ENCODE assay signal across 8 cellular contexts in the genomic region with DNA sequence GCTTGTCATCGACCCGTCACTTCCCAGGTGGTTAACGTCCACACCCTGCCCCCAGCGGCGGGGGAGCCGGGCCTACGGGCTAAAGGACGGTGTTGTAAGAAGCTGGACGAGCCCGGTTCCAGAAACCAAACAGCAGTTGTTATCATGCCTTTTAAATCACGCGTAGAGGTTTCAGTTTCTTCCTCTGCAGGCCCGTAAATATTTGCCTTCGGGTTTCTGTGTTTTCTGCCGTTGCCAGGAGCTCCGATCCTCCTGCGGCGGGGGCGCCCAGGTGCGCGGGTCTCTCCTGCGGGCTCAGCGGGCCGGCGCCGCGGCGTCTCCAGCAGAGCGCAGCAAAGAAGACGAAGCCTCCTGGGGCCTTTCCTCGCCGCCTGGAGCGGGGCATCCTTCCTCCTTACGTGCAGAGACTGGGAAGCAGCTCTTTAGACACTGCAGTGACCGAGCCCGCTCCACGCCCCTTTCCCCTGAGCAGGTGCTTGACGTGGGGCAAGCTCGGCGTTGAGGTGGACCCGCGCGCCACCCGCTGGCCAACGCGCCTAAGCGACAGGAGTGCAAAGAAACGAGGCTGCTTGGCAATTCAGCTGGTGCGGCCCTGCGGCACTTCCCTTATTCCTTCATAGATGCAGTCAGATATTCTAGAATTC. TPM values are rescaled to one million over a fixed set of nuclear protein-coding genes. Genes with fewer than 3 reads are reported as not detected.
DNase-seq lines count a peak whose midpoint lies in the region; ATAC-seq and TF ChIP-seq lines count a peak whose summit lies in the region.

No MANE protein-coding gene starts in this region.

- TF ChIP-seq CTCF in GM12873 (IDR thresholded peaks at IDR 0.05; ENCODE audit: insufficient read depth, low read depth, low read length, missing control alignments) (peak; percentile 76), vagina (IDR thresholded peaks at IDR 0.05) (peak in 2 of 3 experiments; percentile 23 to 45)

- no peak for TF ChIP-seq POLR2A in vagina (IDR thresholded peaks at IDR 0.05)

- no peaks in the 10 kb centered on the region for H3K9me3 ChIP-seq in vagina

- no peak overlapping the region for H3K9ac ChIP-seq in rectal smooth muscle tissue (ENCODE audit: low read length)

- H3K4me1 ChIP-seq in rectal smooth muscle tissue (ENCODE audit: control insufficient read depth, insufficient read depth, low read length), result no peaks in the 10 kb centered on the region
- H3K4me1 ChIP-seq in vagina, result peaks cover 9% of the 10 kb centered on the region

- H3K36me3 ChIP-seq in rectal smooth muscle tissue (ENCODE audit: control insufficient read depth, insufficient read depth, low read length) (no peaks in the 10 kb centered on the region), vagina (no peaks in the 10 kb centered on the region)

- H3K27ac Mint-ChIP-seq in T-helper 1 cell treated with Interleukin-12 subunit alpha and Interleukin-12 subunit beta and Interleukin-4 antibody, amounts not matched to agents 30 μg/mL and 1 μg/mL, for 36 hours, result no peak overlapping the region

- H3K4me3 ChIP-seq in rectal smooth muscle tissue (ENCODE audit: low read length) (peak overlapping the region; percentile 69), vagina (peak overlapping the region; percentile 34 to 54)

- no peaks in the 10 kb centered on the region for H3K36me3 Mint-ChIP-seq in T-helper 1 cell treated with Interleukin-12 subunit alpha and Interleukin-12 subunit beta and Interleukin-4 antibody, amounts not matched to agents 30 μg/mL and 1 μg/mL, for 36 hours (ENCODE audit: low read depth)

- H3K27me3 ChIP-seq in rectal smooth muscle tissue (ENCODE audit: control insufficient read depth, insufficient read depth, low read length) (no peaks in the 10 kb centered on the region), vagina (no peaks in the 10 kb centered on the region)

- peak; percentile 78 for DNase-seq in NCI-H1436 (lab: John Stamatoyannopoulos, UW)
- DNase-seq in amygdala (lab: John Stamatoyannopoulos, UW), result peak in 53 of 56 donors; percentile 4 to 77 (median 37)
- DNase-seq in hepatic stellate cell (ENCODE audit: low spot score), result peak; percentile 70
- no peak for DNase-seq in vagina (ENCODE audit: extremely low spot score in 2 of 2)

- peaks cover 2% of the 10 kb centered on the region for H3K4me1 Mint-ChIP-seq in T-helper 1 cell treated with Interleukin-12 subunit alpha and Interleukin-12 subunit beta and Interleukin-4 antibody, amounts not matched to agents 30 μg/mL and 1 μg/mL, for 36 hours (ENCODE audit: low read depth)

- H3K27me3 Mint-ChIP-seq in T-helper 1 cell treated with Interleukin-12 subunit alpha and Interleukin-12 subunit beta and Interleukin-4 antibody, amounts not matched to agents 30 μg/mL and 1 μg/mL, for 36 hours (ENCODE audit: low read depth), result peaks cover 80% of the 10 kb centered on the region

- intact Hi-C loops in vagina (cut with DNase I), result no loop called here

- no peaks in the 10 kb centered on the region for H3K9me3 Mint-ChIP-seq in T-helper 1 cell treated with Interleukin-12 subunit alpha and Interleukin-12 subunit beta and Interleukin-4 antibody, amounts not matched to agents 30 μg/mL and 1 μg/mL, for 36 hours

- H3K4me3 Mint-ChIP-seq in T-helper 1 cell treated with Interleukin-12 subunit alpha and Interleukin-12 subunit beta and Interleukin-4 antibody, amounts not matched to agents 30 μg/mL and 1 μg/mL, for 36 hours, result peak overlapping the region; percentile 54

- peak; percentile 94 for ATAC-seq in HG02798 (IDR thresholded peaks at IDR 0.05; ENCODE audit: poor library complexity, unreplicated experiment)

- H3K27ac ChIP-seq in rectal smooth muscle tissue (ENCODE audit: low read depth, low read length) (no peak overlapping the region), vagina (no peak overlapping the region)

RNA-seq across cellular contexts. Expression of a gene that starts 21.8 kb away (rescaled TPM):
- 29.7 TPM for total RNA-seq in vagina

Comparison
In these comparisons a context has a peak if more than half of its experiments do, and no peak if none do; other contexts are left out.
1. DNase-seq: peak in NCI-H1436 (single experiment), amygdala (53 of 56) and hepatic stellate cell (single experiment); none in vagina (0 of 2).